Comparison of ENCODE assay signal across 8 cellular contexts in the genomic region with DNA sequence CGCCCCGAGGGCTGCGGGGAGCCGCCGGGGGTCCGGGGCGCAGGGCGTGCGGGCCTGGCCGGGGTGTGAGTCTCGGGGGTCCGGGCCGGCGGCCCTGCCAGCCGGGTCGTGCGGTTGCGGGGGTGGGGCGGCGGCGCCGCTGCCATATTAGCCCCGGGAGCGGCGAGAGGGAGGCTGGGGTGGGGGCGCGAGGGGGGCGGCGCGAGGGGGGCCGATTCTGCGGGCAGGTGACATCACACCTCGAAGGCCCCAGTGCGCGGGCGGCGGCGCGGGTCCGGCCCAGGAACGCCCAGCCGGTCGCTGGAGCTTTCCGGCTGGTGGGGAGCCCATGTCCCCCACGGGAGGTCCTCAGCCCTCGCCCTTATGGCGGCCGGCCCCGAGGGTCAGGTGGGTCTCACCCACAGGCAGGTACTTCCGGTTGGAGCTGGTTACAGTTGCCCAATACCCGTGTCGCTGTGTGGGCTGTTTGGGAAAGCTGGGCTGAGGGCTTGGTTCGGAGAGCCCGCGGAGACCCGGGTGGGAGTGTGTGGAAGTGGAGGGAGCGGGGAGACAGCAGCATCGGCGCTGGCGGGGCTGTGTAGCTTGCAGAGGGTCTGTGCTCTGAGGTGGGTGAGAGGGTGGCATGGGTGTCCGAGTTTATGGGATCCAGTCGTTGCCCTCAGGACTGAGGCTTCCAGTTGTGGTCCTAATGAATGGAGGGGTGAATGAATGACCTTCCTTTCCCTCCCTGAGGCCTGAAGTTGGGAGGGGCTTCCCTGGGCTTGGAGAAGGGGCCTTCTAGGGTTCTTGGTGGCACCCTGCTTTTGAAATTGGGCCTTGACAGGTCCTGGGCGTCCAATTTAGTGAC. TPM values are rescaled to one million over a fixed set of nuclear protein-coding genes. Genes with fewer than 3 reads are reported as not detected.
DNase-seq lines count a peak whose midpoint lies in the region; ATAC-seq and TF ChIP-seq lines count a peak whose summit lies in the region.

No MANE protein-coding gene starts in this region.

- peak; percentile 3 for ATAC-seq in activated CD8-positive, alpha-beta memory T cell treated with anti-CD3 and anti-CD28 coated beads, Interleukin-2, amount 10 ng/mL, durations not matched to agents 7 days and 5 days
- no peak for ATAC-seq in HG02852 (IDR thresholded peaks at IDR 0.05; ENCODE audit: unreplicated experiment)

- H3K9me3 Mint-ChIP-seq in activated CD8-positive, alpha-beta memory T cell treated with anti-CD3 and anti-CD28 coated beads, Interleukin-2, amount 10 ng/mL, durations not matched to agents 7 days and 5 days (ENCODE audit: low read depth): no peaks in the 10 kb centered on the region
- H3K9me3 Mint-ChIP-seq in activated CD4-positive, alpha-beta memory T cell treated with anti-CD3 and anti-CD28 coated beads for 36 hours: no peaks in the 10 kb centered on the region

- no peaks in the 10 kb centered on the region for H3K27me3 Mint-ChIP-seq in activated CD8-positive, alpha-beta memory T cell treated with anti-CD3 and anti-CD28 coated beads, Interleukin-2, amount 10 ng/mL, durations not matched to agents 7 days and 5 days
- no peaks in the 10 kb centered on the region for H3K27me3 Mint-ChIP-seq in activated CD4-positive, alpha-beta memory T cell treated with anti-CD3 and anti-CD28 coated beads for 36 hours

- intact Hi-C loops in activated CD4-positive, alpha-beta memory T cell treated with anti-CD3 and anti-CD28 coated beads for 36 hours (cut with micrococcal nuclease): loop anchor here (5.0 kb wide), 1 partner anchor 158 kb away; no protein-coding TSS in a partner anchor

- H3K27ac Mint-ChIP-seq in activated CD8-positive, alpha-beta memory T cell treated with anti-CD3 and anti-CD28 coated beads, Interleukin-2, amount 10 ng/mL, durations not matched to agents 7 days and 5 days: peak overlapping the region; percentile 97
- peak overlapping the region; percentile 90 for H3K27ac Mint-ChIP-seq in activated CD4-positive, alpha-beta memory T cell treated with anti-CD3 and anti-CD28 coated beads for 36 hours

- H3K4me3 ChIP-seq in fibroblast of pulmonary artery (replicated peaks; ENCODE audit: low read depth, low read length): peak overlapping the region; percentile 59

- no peak for TF ChIP-seq CTCF in fibroblast of pulmonary artery (IDR thresholded peaks at IDR 0.05; ENCODE audit: low read length, missing control alignments)

- DNase-seq in activated CD8-positive, alpha-beta memory T cell treated with anti-CD3 and anti-CD28 coated beads, Interleukin-2, amount 10 ng/mL, durations not matched to agents 7 days and 5 days: peak; percentile 66
- no peak for DNase-seq in activated CD8-positive, alpha-beta memory T cell treated with anti-CD3 and anti-CD28 coated beads, Interleukin-2, amount 50 U/mL, for 4 hours
- DNase-seq in activated CD4-positive, alpha-beta memory T cell treated with anti-CD3 and anti-CD28 coated beads for 36 hours: peak; percentile 56
- DNase-seq in fibroblast of pulmonary artery (ENCODE audit: low read depth) (no peak), retina (peak; percentile 32), NCI-H446 treated with DMSO at 0.1 percent for 48 hours (lab: John Stamatoyannopoulos, UW) (no peak), NCI-H2171 (lab: John Stamatoyannopoulos, UW) (no peak)

- peak overlapping the region; percentile 90 for H3K4me3 Mint-ChIP-seq in activated CD8-positive, alpha-beta memory T cell treated with anti-CD3 and anti-CD28 coated beads, Interleukin-2, amount 10 ng/mL, durations not matched to agents 7 days and 5 days
- H3K4me3 Mint-ChIP-seq in activated CD4-positive, alpha-beta memory T cell treated with anti-CD3 and anti-CD28 coated beads for 36 hours: peak overlapping the region; percentile 92

- POLR2A ChIA-PET in activated CD4-positive, alpha-beta memory T cell treated with anti-CD3 and anti-CD28 coated beads for 36 hours (lab: Charles Lee): interaction anchor here (1.0 to 1.7 kb wide), 3 partner anchors 17 to 40 kb away, joined by 4 to 7 read pairs (median 6); a partner anchor contains a TSS

- peaks cover 55% of the 10 kb centered on the region for H3K4me1 Mint-ChIP-seq in activated CD8-positive, alpha-beta memory T cell treated with anti-CD3 and anti-CD28 coated beads, Interleukin-2, amount 10 ng/mL, durations not matched to agents 7 days and 5 days
- peaks cover 45% of the 10 kb centered on the region for H3K4me1 Mint-ChIP-seq in activated CD4-positive, alpha-beta memory T cell treated with anti-CD3 and anti-CD28 coated beads for 36 hours (ENCODE audit: low read depth)

- CTCF ChIA-PET in activated CD8-positive, alpha-beta memory T cell treated with anti-CD3 and anti-CD28 coated beads, Interleukin-2, amount 10 ng/mL, durations not matched to agents 7 days and 5 days (lab: Charles Lee): interaction anchor here (0.7 to 2.4 kb wide), 5 partner anchors 11 to 262 kb away, joined by 3 to 13 read pairs (median 4); no protein-coding TSS in a partner anchor
- CTCF ChIA-PET in activated CD4-positive, alpha-beta memory T cell treated with anti-CD3 and anti-CD28 coated beads for 36 hours (lab: Charles Lee): interaction anchor here (1.2 to 2.5 kb wide), 4 partner anchors 13 to 263 kb away, joined by 3 to 6 read pairs (median 4); a partner anchor contains a TSS

- H3K36me3 Mint-ChIP-seq in activated CD8-positive, alpha-beta memory T cell treated with anti-CD3 and anti-CD28 coated beads, Interleukin-2, amount 10 ng/mL, durations not matched to agents 7 days and 5 days: peaks cover 5% of the 10 kb centered on the region
- peaks cover 7% of the 10 kb centered on the region for H3K36me3 Mint-ChIP-seq in activated CD4-positive, alpha-beta memory T cell treated with anti-CD3 and anti-CD28 coated beads for 36 hours

RNA-seq across cellular contexts. Expression of a gene that starts 0.8 kb away (rescaled TPM):
- total RNA-seq in activated CD8-positive, alpha-beta memory T cell treated with anti-CD3 and anti-CD28 coated beads, Interleukin-2, amount 10 ng/mL, durations not matched to agents 7 days and 5 days: 100 to 1,000 TPM; 104 to 121 TPM
- 100 to 1,000 TPM; 111 to 115 TPM for total RNA-seq in activated CD4-positive, alpha-beta memory T cell treated with anti-CD3 and anti-CD28 coated beads for 36 hours

RNA-seq across cellular contexts. Expression of a gene that starts 5.6 kb away (rescaled TPM):
- total RNA-seq in activated CD8-positive, alpha-beta memory T cell treated with anti-CD3 and anti-CD28 coated beads, Interleukin-2, amount 10 ng/mL, durations not matched to agents 7 days and 5 days: 10 to 100 TPM; 52.5 to 54.2 TPM
- total RNA-seq in activated CD4-positive, alpha-beta memory T cell treated with anti-CD3 and anti-CD28 coated beads for 36 hours: 10 to 100 TPM; 28.3 to 30.5 TPM

RNA-seq across cellular contexts. Expression of a gene that starts 16.7 kb away (rescaled TPM):
- total RNA-seq in activated CD8-positive, alpha-beta memory T cell treated with anti-CD3 and anti-CD28 coated beads, Interleukin-2, amount 10 ng/mL, durations not matched to agents 7 days and 5 days: not detected
- total RNA-seq in activated CD4-positive, alpha-beta memory T cell treated with anti-CD3 and anti-CD28 coated beads for 36 hours: not detected

RNA-seq across cellular contexts. Expression of a gene that starts 23.3 kb away (rescaled TPM):
- total RNA-seq in activated CD8-positive, alpha-beta memory T cell treated with anti-CD3 and anti-CD28 coated beads, Interleukin-2, amount 10 ng/mL, durations not matched to agents 7 days and 5 days: 10 to 100 TPM; 40.3 to 45.1 TPM
- total RNA-seq in activated CD4-positive, alpha-beta memory T cell treated with anti-CD3 and anti-CD28 coated beads for 36 hours: 10 to 100 TPM; 42.5 to 42.9 TPM

RNA-seq across cellular contexts. Expression of a gene that starts 39.6 kb away (rescaled TPM):
- 10 to 100 TPM; 18.7 to 23.3 TPM for total RNA-seq in activated CD8-positive, alpha-beta memory T cell treated with anti-CD3 and anti-CD28 coated beads, Interleukin-2, amount 10 ng/mL, durations not matched to agents 7 days and 5 days
- total RNA-seq in activated CD4-positive, alpha-beta memory T cell treated with anti-CD3 and anti-CD28 coated beads for 36 hours: 10 to 100 TPM; 12.2 to 12.4 TPM

Comparison
In these comparisons a context has a peak if more than half of its experiments do, and no peak if none do; other contexts are left out.
1. DNase-seq: peak in activated CD8-positive, alpha-beta memory T cell treated with anti-CD3 and anti-CD28 coated beads, Interleukin-2, amount 10 ng/mL, durations not matched to agents 7 days and 5 days (single experiment), activated CD4-positive, alpha-beta memory T cell treated with anti-CD3 and anti-CD28 coated beads for 36 hours (single experiment) and retina (single experiment); none in activated CD8-positive, alpha-beta memory T cell treated with anti-CD3 and anti-CD28 coated beads, Interleukin-2, amount 50 U/mL, for 4 hours (single experiment), fibroblast of pulmonary artery (single experiment), NCI-H446 treated with DMSO at 0.1 percent for 48 hours (single experiment) and NCI-H2171 (single experiment).